26 cellular contexts compared by ENCODE assay signal in genomic region chr5:83418659-83419321, GRCh38. TPM values are rescaled to one million over a fixed set of nuclear protein-coding genes. Genes with fewer than 3 reads are reported as not detected.
DNase-seq lines count a peak whose midpoint lies in the region; ATAC-seq, FAIRE-seq and TF ChIP-seq lines count a peak whose summit lies in the region.
"Had no signal": no experiment of that assay in that cellular context is flagged by ENCODE, and none has a peak within 500 bp of the region (broad histone marks: within the 10 kb centered on the region; RNA-seq: fewer than 3 reads in every experiment).

No MANE protein-coding gene starts in this region.

- H3K9me3 ChIP-seq in fibroblast of lung (ENCODE audit: control insufficient read depth, insufficient read depth, low read depth, low read length) (no peaks in the 10 kb centered on the region), pancreas (no peaks in the 10 kb centered on the region), prostate gland (no peaks in the 10 kb centered on the region), gastroesophageal sphincter (no peaks in the 10 kb centered on the region), esophagus squamous epithelium (no peaks in the 10 kb centered on the region)
- H3K9me3 ChIP-seq: Peyer's patch, SJSA1 had no signal

- peaks cover 9% of the 10 kb centered on the region for H3K36me3 Mint-ChIP-seq in progenitor cell of endocrine pancreas (ENCODE audit: insufficient read depth)
- H3K36me3 Mint-ChIP-seq: CD8-positive, alpha-beta memory T cell had no signal

- ATAC-seq in pancreas = no peak
- ATAC-seq in gastroesophageal sphincter = no peak
- ATAC-seq: HepG2 had no signal

- peak overlapping the region; percentile 24 for H2AFZ ChIP-seq in fibroblast of lung (ENCODE audit: low read length)

- no peak overlapping the region for H3K9ac ChIP-seq in fibroblast of lung (ENCODE audit: insufficient read depth, low read length)

- peaks cover 15% of the 10 kb centered on the region for H3K4me1 Mint-ChIP-seq in progenitor cell of endocrine pancreas (ENCODE audit: low read depth)
- H3K4me1 Mint-ChIP-seq: CD8-positive, alpha-beta memory T cell had no signal

- no peak overlapping the region for H3K4me2 ChIP-seq in fibroblast of lung (ENCODE audit: extremely low read depth, insufficient read depth, low read length)

- H3K4me3 ChIP-seq in fibroblast of lung (replicated peaks in 1 of 4; ENCODE audit: control extremely low read depth in 1 of 4, insufficient read depth in 1 of 4, low read depth in 3 of 4, low read length in 4 of 4) (no peak overlapping the region), pancreas (no peak overlapping the region), prostate gland (no peak overlapping the region), gastroesophageal sphincter (no peak overlapping the region), esophagus squamous epithelium (no peak overlapping the region)
- H3K4me3 ChIP-seq: Peyer's patch, SJSA1 had no signal

- TF ChIP-seq CTCF in fibroblast of lung (conservative IDR thresholded peaks at IDR 0.05 in 1 of 2, IDR thresholded peaks at IDR 0.05 in 1 of 2; ENCODE audit: low read depth in 1 of 2, low read length in 2 of 2) (no peak), progenitor cell of endocrine pancreas (IDR thresholded peaks at IDR 0.05; ENCODE audit: unreplicated experiment) (no peak), pancreas (IDR thresholded peaks at IDR 0.05) (no peak), prostate gland (IDR thresholded peaks at IDR 0.05) (no peak), gastroesophageal sphincter (IDR thresholded peaks at IDR 0.05) (no peak), esophagus squamous epithelium (IDR thresholded peaks at IDR 0.05) (no peak)

- H3K36me3 ChIP-seq in fibroblast of lung (ENCODE audit: control insufficient read depth, insufficient read depth, low read length) (no peaks in the 10 kb centered on the region), pancreas (no peaks in the 10 kb centered on the region), prostate gland (no peaks in the 10 kb centered on the region), gastroesophageal sphincter (no peaks in the 10 kb centered on the region), esophagus squamous epithelium (no peaks in the 10 kb centered on the region)
- H3K36me3 ChIP-seq: Peyer's patch, SJSA1 had no signal

- H3K79me2 ChIP-seq in fibroblast of lung (ENCODE audit: control insufficient read depth, insufficient read depth, low read length) = no peaks in the 10 kb centered on the region

- TF ChIP-seq POLR2A in prostate gland (IDR thresholded peaks at IDR 0.05) = no peak
- no peak for TF ChIP-seq POLR2A in gastroesophageal sphincter (IDR thresholded peaks at IDR 0.05)
- no peak for TF ChIP-seq POLR2A in esophagus squamous epithelium (IDR thresholded peaks at IDR 0.05)

- no peak for FAIRE-seq in pancreas (lab: Jason Lieb, UNC)
- FAIRE-seq: GM19239, H54, HepG2 had no signal

- H3K27ac ChIP-seq in fibroblast of lung (ENCODE audit: insufficient read depth, low read length) (no peak overlapping the region), pancreas (no peak overlapping the region), prostate gland (no peak overlapping the region), gastroesophageal sphincter (no peak overlapping the region), esophagus squamous epithelium (no peak overlapping the region)
- H3K27ac ChIP-seq: C4-2B, HL-60, Peyer's patch, SJSA1 had no signal

- TF ChIP-seq EP300 in gastroesophageal sphincter (IDR thresholded peaks at IDR 0.05) = no peak

- DNase-seq in DMS53 (lab: John Stamatoyannopoulos, UW) = peak; percentile 61
- DNase-seq in NCI-H748 treated with DMSO at 0.1 percent for 48 hours (lab: John Stamatoyannopoulos, UW) = peak; percentile 41
- no peak for DNase-seq in fibroblast of lung (ENCODE audit: low read depth in 2 of 2)
- DNase-seq in progenitor cell of endocrine pancreas (ENCODE audit: low spot score, unreplicated experiment) = no peak
- no peak for DNase-seq in pancreas
- no peak for DNase-seq in prostate gland (ENCODE audit: low spot score)
- DNase-seq in esophagus squamous epithelium (lab: John Stamatoyannopoulos, UW) = no peak
- DNase-seq: CD8-positive, alpha-beta memory T cell; EL; GF-D8; KBM-7; MM.1S; NCI-H1048; NCI-H1436; NCI-H1930; NCI-H510A; NCI-H82; Peyer's patch had no signal

- H3K4me3 Mint-ChIP-seq in progenitor cell of endocrine pancreas (ENCODE audit: low read depth) = peak overlapping the region; percentile 23
- H3K4me3 Mint-ChIP-seq: CD8-positive, alpha-beta memory T cell had no signal

- intact Hi-C loops in pancreas (cut with DNase I) = no loop called here
- intact Hi-C loops in prostate gland (cut with DNase I) = no loop called here
- intact Hi-C loops in esophagus squamous epithelium (cut with DNase I) = no loop called here

- no peaks in the 10 kb centered on the region for H3K27me3 Mint-ChIP-seq in progenitor cell of endocrine pancreas

- peaks cover 20% of the 10 kb centered on the region for H3K9me3 Mint-ChIP-seq in progenitor cell of endocrine pancreas (ENCODE audit: low read depth)

- H4K20me1 ChIP-seq in fibroblast of lung (ENCODE audit: control insufficient read depth, extremely low read depth, insufficient read depth, low read length) = no peaks in the 10 kb centered on the region

- H3K4me1 ChIP-seq in fibroblast of lung (ENCODE audit: control insufficient read depth, extremely low read depth, insufficient read depth, low read length) = no peaks in the 10 kb centered on the region
- no peaks in the 10 kb centered on the region for H3K4me1 ChIP-seq in pancreas
- H3K4me1 ChIP-seq in prostate gland (replicated peaks) = no peaks in the 10 kb centered on the region
- H3K4me1 ChIP-seq in gastroesophageal sphincter = no peaks in the 10 kb centered on the region
- no peaks in the 10 kb centered on the region for H3K4me1 ChIP-seq in esophagus squamous epithelium
- H3K4me1 ChIP-seq: Peyer's patch, SJSA1 had no signal

- H3K27me3 ChIP-seq in fibroblast of lung (ENCODE audit: control insufficient read depth, insufficient read depth, low read length) = no peaks in the 10 kb centered on the region
- no peaks in the 10 kb centered on the region for H3K27me3 ChIP-seq in pancreas
- no peaks in the 10 kb centered on the region for H3K27me3 ChIP-seq in prostate gland (replicated peaks; ENCODE audit: insufficient read depth)
- H3K27me3 ChIP-seq in gastroesophageal sphincter = no peaks in the 10 kb centered on the region
- no peaks in the 10 kb centered on the region for H3K27me3 ChIP-seq in esophagus squamous epithelium
- H3K27me3 ChIP-seq: Peyer's patch, SJSA1 had no signal

- H3K27ac Mint-ChIP-seq in progenitor cell of endocrine pancreas = peak overlapping the region; percentile 90
- H3K27ac Mint-ChIP-seq: CD8-positive, alpha-beta memory T cell had no signal

- 79 to 80% methylated on average over 11 of the region's 11 CpGs for WGBS in pancreas, 2 donors
- WGBS in prostate gland = 45% methylated on average over 11 of the region's 11 CpGs
- 29 to 71% methylated on average over 5 to 11 of the region's 11 CpGs for WGBS in gastroesophageal sphincter (ENCODE audit: low coverage in 1 of 2), 2 donors
- 39 to 54% methylated on average over 11 of the region's 11 CpGs for WGBS in esophagus squamous epithelium, 2 donors

RNA-seq across cellular contexts. Expression of gene VCAN, which starts 52.8 kb away (rescaled TPM):
- total RNA-seq in fibroblast of lung (190 and 227 TPM in 2 replicates), progenitor cell of endocrine pancreas (673 and 675 TPM in 2 replicates), pancreas (10 to 100 TPM in 3 of 6 donors, 1 to 10 TPM in 3; 1.0 to 69.4 (median 7.4) TPM), prostate gland (10 to 100 TPM; 24.4 to 72.9 TPM), gastroesophageal sphincter (100 to 1,000 TPM in 1 of 4 donors, 10 to 100 TPM in 3; 26.8 to 148 (median 65.8) TPM), esophagus squamous epithelium (10 to 100 TPM in 1 of 4 donors, 1 to 10 TPM in 2, under 1 TPM in 1; 0.30 to 36.1 (median 7.2) TPM)
- polyA plus RNA-seq in fibroblast of lung (51.9 and 144 TPM in 2 replicates), pancreas (1 to 10 TPM in 1 of 2 donors, under 1 TPM in 1; 0.84 to 1.4 TPM)
- polyA plus RNA-seq in fibroblast of lung (2012) = 45.9 and 123 TPM in 2 replicates
- 175 and 349 TPM in 2 replicates for polyA minus RNA-seq in fibroblast of lung (ENCODE audit: low replicate concordance)
- total RNA-seq: HT-29 had no signal
- polyA plus RNA-seq: CD8-positive, alpha-beta memory T cell had no signal

Comparison
In these comparisons a context has a peak if more than half of its experiments do, and no peak if none do; other contexts are left out.
1. DNase-seq: peak in DMS53 (single experiment) and NCI-H748 treated with DMSO at 0.1 percent for 48 hours (single experiment); none in fibroblast of lung (0 of 2), progenitor cell of endocrine pancreas (single experiment), pancreas (0 of 6), prostate gland (single experiment) and esophagus squamous epithelium (single experiment).